In the genomic region with DNA sequence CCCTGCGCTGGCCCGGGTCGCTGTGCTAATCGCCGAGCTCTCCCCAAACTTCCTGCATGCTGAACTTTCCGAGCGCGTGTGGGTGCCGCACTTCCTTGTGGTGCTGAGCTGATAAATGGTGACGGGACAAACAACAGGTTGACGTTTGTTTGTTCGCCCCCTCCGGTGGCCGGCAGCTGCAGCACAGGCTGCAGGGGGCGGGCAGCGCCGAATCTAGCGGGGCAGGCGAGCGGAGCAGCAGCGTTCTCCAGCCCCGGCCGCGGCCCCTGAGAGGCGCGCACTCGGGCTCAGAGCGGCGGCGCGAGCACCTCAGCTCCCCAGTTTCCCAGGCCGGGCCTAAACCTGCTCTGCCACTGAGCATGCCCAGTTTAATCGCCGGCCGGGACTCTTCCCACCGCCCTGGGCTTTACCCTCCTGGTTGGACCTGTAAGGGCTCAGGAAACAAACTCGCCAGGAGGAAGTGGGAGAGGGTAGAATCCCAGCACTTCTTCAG, we compare ENCODE assay signal across 8 cellular contexts. TPM values are rescaled to one million over a fixed set of nuclear protein-coding genes. Genes with fewer than 3 reads are reported as not detected.
A peak's percentile ranks its signal among the peaks of the same experiment; 100 is the strongest.
DNase-seq lines count a peak whose midpoint lies in the region; ATAC-seq and TF ChIP-seq lines count a peak whose summit lies in the region.

A gene (minus strand): TSS at position 120 of the 493 bp plus-strand sequence.

- no peaks in the 10 kb centered on the region for H3K27me3 ChIP-seq in breast epithelium

- no peaks in the 10 kb centered on the region for H3K9me3 ChIP-seq in breast epithelium

- intact Hi-C loops in breast epithelium (cut with DNase I; ENCODE audit: low total_unique reads), result no loop called here

- H3K27ac ChIP-seq in breast epithelium, result peak within 1 kb of the TSS; percentile 62 to 85

- no peak for TF ChIP-seq POLR2A in breast epithelium (IDR thresholded peaks at IDR 0.05)

- peak within 1 kb of the TSS; percentile 44 to 79 (median 57) for H3K4me3 ChIP-seq in breast epithelium

- peak; percentile 88 for DNase-seq in DMS 273 (lab: John Stamatoyannopoulos, UW; ENCODE audit: unreplicated experiment)
- DNase-seq in RPMI7951 (ENCODE audit: low read depth), result peak; percentile 8
- peak; percentile 37 to 50 for DNase-seq in breast epithelium (ENCODE audit: low spot score in 2 of 2)
- peak; percentile 95 for DNase-seq in islet precursor cell
- peak; percentile 1 for DNase-seq in stimulated activated CD8-positive, alpha-beta memory T cell treated with anti-CD3 and anti-CD28 coated beads, Interleukin-12 subunit alpha, Interleukin-12 subunit beta, amount 100 ng/mL, for 24 hours (ENCODE audit: extremely low read depth)
- DNase-seq in NCI-H1436 treated with DMSO at 0.1 percent for 48 hours (lab: John Stamatoyannopoulos, UW), result no peak

- ATAC-seq in GM19455 (IDR thresholded peaks at IDR 0.05; ENCODE audit: unreplicated experiment), result peak; percentile 97
- ATAC-seq in HG03460 (IDR thresholded peaks at IDR 0.05; ENCODE audit: unreplicated experiment), result peak; percentile 90

- TF ChIP-seq CTCF in breast epithelium (IDR thresholded peaks at IDR 0.05), result peak in 1 of 3 donors; percentile 34

- H3K36me3 ChIP-seq in breast epithelium, result no peaks in the 10 kb centered on the region

- no peaks in the 10 kb centered on the region for H3K4me1 ChIP-seq in breast epithelium

RNA-seq across cellular contexts. Expression of the gene that starts here (rescaled TPM):
- total RNA-seq in RPMI7951 (2014; rRNA removed; shearing (Covaris generic)), result not detected in 2 replicates
- 10 to 100 TPM; 21.8 to 76.0 (median 53.1) TPM for total RNA-seq in breast epithelium

Comparison
In these comparisons a context has a peak if more than half of its experiments do, and no peak if none do; other contexts are left out.
1. RNA of the gene that starts here (total RNA-seq): 21.8 to 76.0 TPM in breast epithelium; not detected in RPMI7951; every median in the first group is over 10 times any median in the second.
2. Peak in DNase-seq in RPMI7951; RNA of the gene not detected or under 1 TPM.